Comparison of ENCODE assay signal across 7 cellular contexts in genomic region chr2:97113882-97114255, GRCh38. TPM values are rescaled to one million over a fixed set of nuclear protein-coding genes. Genes with fewer than 3 reads are reported as not detected.
DNase-seq lines count a peak whose midpoint lies in the region; ATAC-seq and TF ChIP-seq lines count a peak whose summit lies in the region.
"Not testable (repeated sequence)": the region's sequence is repeated elsewhere in the genome, so short reads cannot be mapped to it uniquely, and the experiment has no call there.

No MANE protein-coding gene starts in this region.

- not testable (repeated sequence) for TF ChIP-seq POLR2A in NB4 (IDR thresholded peaks at IDR 0.05; ENCODE audit: extremely low read depth, insufficient read length)

- peak overlapping the region; percentile 95 for H3K4me2 ChIP-seq in skeletal muscle satellite cell (ENCODE audit: low read length)

- H3K27ac ChIP-seq in colonic mucosa (peak overlapping the region; percentile 96), left ventricle myocardium inferior (replicated peaks) (peak overlapping the region; percentile 97)

- H3K4me3 ChIP-seq in NB4 (ENCODE audit: low read depth, low read length), result peak overlapping the region; percentile 82
- peak overlapping the region; percentile 61 for H3K4me3 ChIP-seq in colonic mucosa
- peak overlapping the region; percentile 91 for H3K4me3 ChIP-seq in left ventricle myocardium inferior
- H3K4me3 ChIP-seq in mucosa of stomach (ENCODE audit: low read length), result peak overlapping the region; percentile 19
- H3K4me3 ChIP-seq in skeletal muscle satellite cell (ENCODE audit: low read length), result peak overlapping the region; percentile 75

- not testable (repeated sequence) for TF ChIP-seq CTCF in NB4 (IDR thresholded peaks at IDR 0.05; ENCODE audit: low read depth, low read length); colonic mucosa (IDR thresholded peaks at IDR 0.05); left ventricle myocardium inferior (IDR thresholded peaks at IDR 0.05; ENCODE audit: borderline replicate concordance)

- not testable (repeated sequence) for H3K27me3 Mint-ChIP-seq in activated T-cell treated with anti-CD3 and anti-CD28 coated beads, Interleukin-2, amount 50 U/mL, for 24 hours

- peaks cover 14% of the 10 kb centered on the region for H3K36me3 Mint-ChIP-seq in activated T-cell treated with anti-CD3 and anti-CD28 coated beads, Interleukin-2, amount 50 U/mL, for 24 hours (ENCODE audit: low read depth)

- not testable (repeated sequence) for H3K9me3 Mint-ChIP-seq in activated T-cell treated with anti-CD3 and anti-CD28 coated beads, Interleukin-2, amount 50 U/mL, for 24 hours

- intact Hi-C loops in colonic mucosa (cut with DNase I); left ventricle myocardium inferior (cut with micrococcal nuclease): not testable (repeated sequence)

- peak; percentile 10 for ATAC-seq in GM19467 (IDR thresholded peaks at IDR 0.05; ENCODE audit: unreplicated experiment)

- not testable (repeated sequence) for H3K4me1 ChIP-seq in colonic mucosa; left ventricle myocardium inferior; mucosa of stomach (ENCODE audit: control insufficient read depth, insufficient read depth, low read length); skeletal muscle satellite cell (ENCODE audit: control insufficient read depth, insufficient read depth, low read length)

- H3K4me1 Mint-ChIP-seq in activated T-cell treated with anti-CD3 and anti-CD28 coated beads, Interleukin-2, amount 50 U/mL, for 24 hours (ENCODE audit: low read depth), result not testable (repeated sequence)

- not testable (repeated sequence) for H3K9me3 ChIP-seq in colonic mucosa; left ventricle myocardium inferior (replicated peaks); mucosa of stomach (ENCODE audit: control insufficient read depth, low read length); skeletal muscle satellite cell (replicated peaks; ENCODE audit: low read length)

- peak overlapping the region; percentile 98 for H3K27ac Mint-ChIP-seq in activated T-cell treated with anti-CD3 and anti-CD28 coated beads, Interleukin-2, amount 50 U/mL, for 24 hours

- H3K4me3 Mint-ChIP-seq in activated T-cell treated with anti-CD3 and anti-CD28 coated beads, Interleukin-2, amount 50 U/mL, for 24 hours, result peak overlapping the region; percentile 98

- not testable (repeated sequence) for H3K27me3 ChIP-seq in colonic mucosa; left ventricle myocardium inferior (ENCODE audit: low read depth); mucosa of stomach (ENCODE audit: control insufficient read depth, insufficient read depth, low read length); skeletal muscle satellite cell (ENCODE audit: control insufficient read depth, insufficient read depth, low read length)

- not testable (repeated sequence) for H3K36me3 ChIP-seq in colonic mucosa; left ventricle myocardium inferior; mucosa of stomach (ENCODE audit: control insufficient read depth, insufficient read depth, low read length); skeletal muscle satellite cell (ENCODE audit: insufficient read depth, low read length)

- DNase-seq in NB4 (ENCODE audit: low read depth) (peak; percentile 11), colonic mucosa (peak; percentile 41), left ventricle myocardium inferior (peak; percentile 28)
- not testable (repeated sequence) for DNase-seq in activated T-cell treated with anti-CD3 and anti-CD28 coated beads, Interleukin-2, amount 50 U/mL, for 24 hours

- H3K9ac ChIP-seq in colonic mucosa (ENCODE audit: low read depth in 2 of 2, low read length in 2 of 2) (peak overlapping the region; percentile 55 to 73), mucosa of stomach (ENCODE audit: low read length) (peak overlapping the region; percentile 47), skeletal muscle satellite cell (ENCODE audit: low read depth, low read length) (peak overlapping the region; percentile 84)

RNA-seq across cellular contexts. Expression of gene ANKRD36, which starts 0.9 kb away (rescaled TPM):
- total RNA-seq in colonic mucosa (10 to 100 TPM; 16.6 to 22.1 TPM), left ventricle myocardium inferior (4.3 TPM)
- total RNA-seq in skeletal muscle satellite cell (2012; rRNA removed), result 19.7 and 28.6 TPM in 2 replicates

RNA-seq across cellular contexts. Expression of gene FAHD2B, which starts 19.2 kb away (rescaled TPM):
- total RNA-seq in colonic mucosa, result 1 to 10 TPM; 5.0 to 6.2 TPM
- 34.1 TPM for total RNA-seq in left ventricle myocardium inferior
- 3.9 and 6.3 TPM in 2 replicates for total RNA-seq in skeletal muscle satellite cell (2012; rRNA removed)

Comparison
In these comparisons a context has a peak if more than half of its experiments do, and no peak if none do; other contexts are left out.
1. H3K4me3 ChIP-seq: peak in every context shown above with its lines; median percentile 91 in left ventricle myocardium inferior; 82 in NB4; 75 in skeletal muscle satellite cell; 61 in colonic mucosa; 19 in mucosa of stomach.